Comparison of ENCODE assay signal across 1 cellular context in genomic region chr1:180156201-180156600, GRCh38.
TF ChIP-seq lines count a peak whose summit lies in the region.

No MANE protein-coding gene starts in this region.

TF ChIP-seq in IMR-90, 13 proteins besides CTCF, POLR2A, EP300 and RAD21 (continued from another document):
- no peak for TF ChIP-seq NFE2L2 (IDR thresholded peaks at IDR 0.05; ENCODE audit: low read depth, low read length)
